Comparison of ENCODE assay signal across 7 cellular contexts in the genomic region with DNA sequence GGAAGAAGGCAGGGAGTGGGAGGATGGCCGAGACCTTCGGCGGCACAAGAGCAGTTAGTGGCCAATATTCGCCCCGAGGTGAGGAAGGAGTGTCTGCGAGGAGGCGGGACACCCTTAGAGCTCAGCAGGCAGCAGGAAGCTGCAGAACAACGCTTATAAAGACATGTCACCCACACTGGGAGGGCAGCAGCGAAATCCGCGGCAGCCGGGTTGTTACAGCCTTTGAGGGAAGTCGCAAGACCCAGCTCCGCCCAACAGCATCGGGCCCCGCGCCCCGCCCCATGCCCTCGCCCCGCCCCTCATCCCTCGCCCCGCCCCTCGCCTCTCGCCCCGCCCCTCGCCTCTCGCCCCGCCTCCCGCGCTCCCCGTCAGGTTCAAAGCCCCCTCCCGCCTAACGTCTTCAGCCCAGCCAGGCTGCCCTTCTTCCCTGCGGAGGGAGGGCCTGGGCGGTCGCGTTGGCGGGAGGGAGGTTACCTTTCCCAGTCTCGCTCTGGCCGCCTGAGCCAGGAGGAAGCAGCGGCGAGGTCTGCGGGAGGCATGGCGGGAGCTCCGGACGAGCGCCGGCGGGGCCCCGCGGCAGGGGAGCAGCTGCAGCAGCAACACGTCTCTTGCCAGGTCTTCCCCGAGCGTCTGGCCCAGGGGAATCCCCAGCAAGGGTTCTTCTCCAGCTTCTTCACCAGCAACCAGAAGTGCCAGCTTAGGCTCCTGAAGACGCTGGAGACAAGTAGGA.
DNase-seq lines count a peak whose midpoint lies in the region; ATAC-seq and TF ChIP-seq lines count a peak whose summit lies in the region.

TSS of gene ATP23 (plus strand) at position 403 of the 730 bp plus-strand sequence. CDS start at position 538, 135 bp downstream.

- H3K4me3 ChIP-seq in retinal pigment epithelial cell (ENCODE audit: low read length): peak within 1 kb of the TSS; percentile 78

- ATAC-seq in GM18517 (IDR thresholded peaks at IDR 0.05; ENCODE audit: unreplicated experiment) (peak; percentile 85), HG03039 (IDR thresholded peaks at IDR 0.05; ENCODE audit: unreplicated experiment) (peak; percentile 81)

- TF ChIP-seq CTCF in retinal pigment epithelial cell (conservative IDR thresholded peaks at IDR 0.05; ENCODE audit: low read depth, low read length): no peak

- DNase-seq in NCI-H2081 (lab: John Stamatoyannopoulos, UW): peak; percentile 92 to 93
- DNase-seq in T-helper 9 cell: peak; percentile 87
- peak; percentile 91 for DNase-seq in astrocyte of the hippocampus (ENCODE audit: low read depth, low spot score)
- DNase-seq in hypothalamus (lab: John Stamatoyannopoulos, UW): peak; percentile 21 to 95 (median 82)
- peak; percentile 55 for DNase-seq in retinal pigment epithelial cell (ENCODE audit: low read depth)

Comparison
In these comparisons a context has a peak if more than half of its experiments do, and no peak if none do; other contexts are left out.
1. Peak in every context shown above with its lines: DNase-seq, ATAC-seq and H3K4me3 ChIP-seq.